Comparison of ENCODE assay signal across 1 cellular context in genomic region chr15:64051645-64052259, GRCh38.
A peak's percentile ranks its signal among the peaks of the same experiment; 100 is the strongest.
TF ChIP-seq lines count a peak whose summit lies in the region.

No MANE protein-coding gene starts in this region.

TF ChIP-seq in K562, 482 proteins besides CTCF, POLR2A, EP300 and RAD21:
- no peak for TF ChIP-seq SPI1 (IDR thresholded peaks at IDR 0.05; ENCODE audit: borderline replicate concordance, low read depth, low read length)
- peak; percentile 17; the same call in 1 of the 2 replicates for TF ChIP-seq VEZF1 (CRISPR knock-in tag; IDR thresholded peaks at IDR 0.05)
- TF ChIP-seq ATF2 (CRISPR knock-in tag; IDR thresholded peaks at IDR 0.05), result no peak
- TF ChIP-seq RHOXF2B (CRISPR knock-in tag; conservative IDR thresholded peaks at IDR 0.05), result no peak
- TF ChIP-seq CBFA2T2 (conservative IDR thresholded peaks at IDR 0.05), result 0 out of 2 replicates have a peak, but pooled peaks have one; percentile 4
- TF ChIP-seq ZNF695 (CRISPR knock-in tag; IDR thresholded peaks at IDR 0.05), result no peak
- TF ChIP-seq EGR1 (conservative IDR thresholded peaks at IDR 0.05), result peak; percentile 75
